ENCODE assay signal across 1 cellular context in the genomic region with DNA sequence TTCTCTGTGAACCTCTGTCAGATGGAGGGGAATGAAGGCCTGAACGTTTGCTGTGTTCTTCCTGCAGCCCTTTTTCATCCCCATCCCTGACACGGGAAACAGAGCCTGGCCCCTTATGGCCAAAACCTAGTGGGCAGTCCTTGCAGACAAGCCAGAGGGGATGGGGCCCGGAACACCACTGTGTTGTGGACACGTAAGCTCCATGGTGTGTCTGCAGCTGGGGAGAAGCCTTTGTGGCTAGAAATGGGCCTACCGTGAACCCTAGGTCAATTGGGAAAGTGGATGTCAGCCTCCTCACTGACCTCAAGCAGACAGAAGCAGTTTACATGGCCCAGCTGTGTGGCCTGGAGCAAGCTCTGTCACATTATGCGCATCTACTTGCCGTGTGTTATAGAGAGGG.
TF ChIP-seq lines count a peak whose summit lies in the region.

No MANE protein-coding gene starts in this region.

TF ChIP-seq in IMR-90, 13 proteins besides CTCF, POLR2A, EP300 and RAD21 (continued from another document):
- TF ChIP-seq, protein P1, sequence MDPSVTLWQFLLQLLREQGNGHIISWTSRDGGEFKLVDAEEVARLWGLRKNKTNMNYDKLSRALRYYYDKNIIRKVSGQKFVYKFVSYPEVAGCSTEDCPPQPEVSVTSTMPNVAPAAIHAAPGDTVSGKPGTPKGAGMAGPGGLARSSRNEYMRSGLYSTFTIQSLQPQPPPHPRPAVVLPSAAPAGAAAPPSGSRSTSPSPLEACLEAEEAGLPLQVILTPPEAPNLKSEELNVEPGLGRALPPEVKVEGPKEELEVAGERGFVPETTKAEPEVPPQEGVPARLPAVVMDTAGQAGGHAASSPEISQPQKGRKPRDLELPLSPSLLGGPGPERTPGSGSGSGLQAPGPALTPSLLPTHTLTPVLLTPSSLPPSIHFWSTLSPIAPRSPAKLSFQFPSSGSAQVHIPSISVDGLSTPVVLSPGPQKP (IDR thresholded peaks at IDR 0.05; ENCODE audit: borderline replicate concordance, low read depth, low read length) = no peak
- TF ChIP-seq MXI1 (IDR thresholded peaks at IDR 0.05; ENCODE audit: borderline replicate concordance, low read depth, low read length) (no peak), MAFK (IDR thresholded peaks at IDR 0.05; ENCODE audit: low read depth, low read length) (no peak), BHLHE40 (IDR thresholded peaks at IDR 0.05; ENCODE audit: low read depth, low read length) (no peak), CHD1 (IDR thresholded peaks at IDR 0.05; ENCODE audit: low read depth, low read length) (no peak), CEBPB (IDR thresholded peaks at IDR 0.05; ENCODE audit: low read depth, low read length) (no peak), MAZ (IDR thresholded peaks at IDR 0.05; ENCODE audit: borderline replicate concordance, low read depth, low read length) (no peak), RCOR1 (IDR thresholded peaks at IDR 0.05; ENCODE audit: insufficient replicate concordance, low read length) (no peak), SMC3 (IDR thresholded peaks at IDR 0.05; ENCODE audit: low read depth, low read length) (no peak), NFE2L2 (IDR thresholded peaks at IDR 0.05; ENCODE audit: low read depth, low read length) (no peak), FOS (IDR thresholded peaks at IDR 0.05; ENCODE audit: low read depth, low read length) (no peak)
- TF ChIP-seq, protein P2, sequence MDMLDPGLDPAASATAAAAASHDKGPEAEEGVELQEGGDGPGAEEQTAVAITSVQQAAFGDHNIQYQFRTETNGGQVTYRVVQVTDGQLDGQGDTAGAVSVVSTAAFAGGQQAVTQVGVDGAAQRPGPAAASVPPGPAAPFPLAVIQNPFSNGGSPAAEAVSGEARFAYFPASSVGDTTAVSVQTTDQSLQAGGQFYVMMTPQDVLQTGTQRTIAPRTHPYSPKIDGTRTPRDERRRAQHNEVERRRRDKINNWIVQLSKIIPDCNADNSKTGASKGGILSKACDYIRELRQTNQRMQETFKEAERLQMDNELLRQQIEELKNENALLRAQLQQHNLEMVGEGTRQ (IDR thresholded peaks at IDR 0.05; ENCODE audit: low read depth, low read length) = no peak
